Comparison of ENCODE assay signal across 18 cellular contexts in genomic region chr20:53371216-53371615, GRCh38.
DNase-seq lines count a peak whose midpoint lies in the region; ATAC-seq and TF ChIP-seq lines count a peak whose summit lies in the region.
"Had no signal": no experiment of that assay in that cellular context is flagged by ENCODE, and none has a peak within 500 bp of the region (broad histone marks: within the 10 kb centered on the region; RNA-seq: fewer than 3 reads in every experiment).

No MANE protein-coding gene starts in this region.

- no peak for DNase-seq in GM23338 (ENCODE audit: low spot score)
- DNase-seq in M059J (ENCODE audit: low read depth), result peak; percentile 10
- DNase-seq in naive thymus-derived CD8-positive, alpha-beta T cell, result no peak
- DNase-seq in progenitor cell of endocrine pancreas (ENCODE audit: low spot score, unreplicated experiment), result no peak
- no peak for DNase-seq in putamen (ENCODE audit: low spot score)
- no peak for DNase-seq in OCI-LY7 (ENCODE audit: low spot score)
- DNase-seq in Kasumi-1 (lab: John Stamatoyannopoulos, UW), result no peak
- DNase-seq: 8988T; CD4-positive, alpha-beta memory T cell; DMS153; DMS79; GF-D8; GOT3; H7; HFFc6 had no signal

- H3K9me3 ChIP-seq in OCI-LY7 (ENCODE audit: low read length), result no peaks in the 10 kb centered on the region
- H3K9me3 ChIP-seq: BLaER1 had no signal

- no peak for ATAC-seq in GM23338
- ATAC-seq in naive thymus-derived CD8-positive, alpha-beta T cell, result no peak
- ATAC-seq: HCT116 had no signal

- H3K9me3 Mint-ChIP-seq in GM23338, result no peaks in the 10 kb centered on the region
- peaks cover 0 to 3% (median 0%) of the 10 kb centered on the region in 9 donors for H3K9me3 Mint-ChIP-seq in naive thymus-derived CD8-positive, alpha-beta T cell
- H3K9me3 Mint-ChIP-seq in progenitor cell of endocrine pancreas (ENCODE audit: low read depth), result no peaks in the 10 kb centered on the region
- H3K9me3 Mint-ChIP-seq: CD4-positive, alpha-beta memory T cell had no signal

- H3K27me3 Mint-ChIP-seq in GM23338 (ENCODE audit: insufficient read depth, low read depth, poor library complexity) (no peaks in the 10 kb centered on the region), progenitor cell of endocrine pancreas (no peaks in the 10 kb centered on the region)
- no peaks in the 10 kb centered on the region for H3K27me3 Mint-ChIP-seq in naive thymus-derived CD8-positive, alpha-beta T cell

- H3K4me3 Mint-ChIP-seq in GM23338 (no peak overlapping the region), progenitor cell of endocrine pancreas (ENCODE audit: low read depth) (no peak overlapping the region)
- peak overlapping the region in 2 of 10 donors; percentile 33 to 51 for H3K4me3 Mint-ChIP-seq in naive thymus-derived CD8-positive, alpha-beta T cell
- H3K4me3 Mint-ChIP-seq: CD14-positive monocyte; CD4-positive, alpha-beta memory T cell; HFFc6 had no signal

- no peaks in the 10 kb centered on the region for H3K4me1 Mint-ChIP-seq in GM23338
- peaks cover 2 to 13% (median 10%) of the 10 kb centered on the region in 4 donors for H3K4me1 Mint-ChIP-seq in naive thymus-derived CD8-positive, alpha-beta T cell
- H3K4me1 Mint-ChIP-seq in progenitor cell of endocrine pancreas (ENCODE audit: low read depth), result no peaks in the 10 kb centered on the region
- H3K4me1 Mint-ChIP-seq: CD14-positive monocyte had no signal

- intact Hi-C loops in OCI-LY7 (cut with micrococcal nuclease; ENCODE audit: unreplicated experiment), result no loop called here

- H2AFZ ChIP-seq in GM23338 (0 out of 2 replicates have a peak overlapping the region, but pooled peaks have one; percentile 56), OCI-LY7 (ENCODE audit: low read length) (no peak overlapping the region)

- H3F3A ChIP-seq in GM23338 (replicated peaks; ENCODE audit: low read depth), result no peaks in the 10 kb centered on the region

- no TSS peak for BruUV-seq in OCI-LY7 (replicated peaks; lab: Mats Ljungman, UMichigan)

- H3K9me2 ChIP-seq in GM23338 (ENCODE audit: insufficient read depth) (0 out of 2 replicates have a peak, but pooled peaks cover 4% of the 10 kb centered on the region), OCI-LY7 (ENCODE audit: insufficient read depth, low read length) (no peaks in the 10 kb centered on the region)

- H4K20me1 ChIP-seq in GM23338 (replicated peaks; ENCODE audit: insufficient read depth), result no peaks in the 10 kb centered on the region
- no peaks in the 10 kb centered on the region for H4K20me1 ChIP-seq in OCI-LY7 (ENCODE audit: insufficient read depth, low read length)
- H4K20me1 ChIP-seq: BLaER1 had no signal

- no peaks in the 10 kb centered on the region for H3K36me3 Mint-ChIP-seq in GM23338 (ENCODE audit: low read depth)
- peaks cover 0 to 4% (median 0%) of the 10 kb centered on the region in 3 donors for H3K36me3 Mint-ChIP-seq in naive thymus-derived CD8-positive, alpha-beta T cell
- H3K36me3 Mint-ChIP-seq in progenitor cell of endocrine pancreas (ENCODE audit: insufficient read depth), result peaks cover 1% of the 10 kb centered on the region
- H3K36me3 Mint-ChIP-seq: CD14-positive monocyte; CD4-positive, alpha-beta memory T cell had no signal

- CTCF ChIA-PET in OCI-LY7 (lab: Charles Lee; ENCODE audit: unreplicated experiment), result no interaction called here

- H3K27me3 ChIP-seq in GM23338 (ENCODE audit: insufficient read depth), result no peaks in the 10 kb centered on the region
- H3K27me3 ChIP-seq: BLaER1 had no signal

- no peak for TF ChIP-seq CTCF in GM23338 (conservative IDR thresholded peaks at IDR 0.05; ENCODE audit: low read depth in 2 of 2)
- no peak for TF ChIP-seq CTCF in progenitor cell of endocrine pancreas (IDR thresholded peaks at IDR 0.05; ENCODE audit: unreplicated experiment)
- no peak for TF ChIP-seq CTCF in OCI-LY7 (conservative IDR thresholded peaks at IDR 0.05; ENCODE audit: low read length)

- no peaks in the 10 kb centered on the region for H3K36me3 ChIP-seq in GM23338 (ENCODE audit: insufficient read depth)
- H3K36me3 ChIP-seq in OCI-LY7 (ENCODE audit: insufficient read depth, low read length), result no peaks in the 10 kb centered on the region
- H3K36me3 ChIP-seq: BLaER1 had no signal

- POLR2A ChIA-PET in naive thymus-derived CD8-positive, alpha-beta T cell (lab: Charles Lee), result no interaction called here
- POLR2A ChIA-PET in OCI-LY7 (lab: Charles Lee), result interaction anchor here (0.6 kb wide), 1 partner anchor 1501 kb away, joined by 3 read pairs; no protein-coding TSS in a partner anchor

- H3K27ac ChIP-seq in GM23338 (ENCODE audit: low read depth) (no peak overlapping the region), OCI-LY7 (ENCODE audit: low read depth, low read length, poor library complexity, severe bottlenecking) (no peak overlapping the region)
- H3K27ac ChIP-seq: BLaER1 had no signal

- H3K27ac Mint-ChIP-seq in GM23338 (no peak overlapping the region), progenitor cell of endocrine pancreas (peak overlapping the region; percentile 67)
- H3K27ac Mint-ChIP-seq in naive thymus-derived CD8-positive, alpha-beta T cell, result peak overlapping the region in 6 of 10 donors; percentile 16 to 83 (median 56)
- H3K27ac Mint-ChIP-seq: CD14-positive monocyte, HFFc6 had no signal

- no peaks in the 10 kb centered on the region for H3K79me2 ChIP-seq in GM23338 (replicated peaks; ENCODE audit: insufficient read depth)
- H3K79me2 ChIP-seq in OCI-LY7 (ENCODE audit: insufficient read depth, low read depth, low read length), result no peaks in the 10 kb centered on the region

- H3K4me3 ChIP-seq in GM23338, result no peak overlapping the region
- H3K4me3 ChIP-seq in OCI-LY7 (ENCODE audit: low read depth, low read length, poor library complexity, severe bottlenecking), result no peak overlapping the region
- H3K4me3 ChIP-seq: BLaER1 had no signal

- no peaks in the 10 kb centered on the region for H3K4me1 ChIP-seq in GM23338 (ENCODE audit: insufficient read depth)
- no peaks in the 10 kb centered on the region for H3K4me1 ChIP-seq in OCI-LY7 (ENCODE audit: insufficient read depth, low read length, poor library complexity, severe bottlenecking)
- H3K4me1 ChIP-seq: BLaER1 had no signal

- no peak overlapping the region for H3K4me2 ChIP-seq in GM23338
- H3K4me2 ChIP-seq in OCI-LY7 (ENCODE audit: low read length), result no peak overlapping the region
- H3K4me2 ChIP-seq: BLaER1 had no signal

TF ChIP-seq in GM23338, 12 proteins besides CTCF, POLR2A, EP300 and RAD21 (continues in another document):
- TF ChIP-seq JUNB (IDR thresholded peaks at IDR 0.05; ENCODE audit: unreplicated experiment) (no peak), EZH2 (IDR thresholded peaks at IDR 0.05; ENCODE audit: low read depth, unreplicated experiment) (no peak), REST (IDR thresholded peaks at IDR 0.05; ENCODE audit: unreplicated experiment) (no peak)
- TF ChIP-seq, protein P1, sequence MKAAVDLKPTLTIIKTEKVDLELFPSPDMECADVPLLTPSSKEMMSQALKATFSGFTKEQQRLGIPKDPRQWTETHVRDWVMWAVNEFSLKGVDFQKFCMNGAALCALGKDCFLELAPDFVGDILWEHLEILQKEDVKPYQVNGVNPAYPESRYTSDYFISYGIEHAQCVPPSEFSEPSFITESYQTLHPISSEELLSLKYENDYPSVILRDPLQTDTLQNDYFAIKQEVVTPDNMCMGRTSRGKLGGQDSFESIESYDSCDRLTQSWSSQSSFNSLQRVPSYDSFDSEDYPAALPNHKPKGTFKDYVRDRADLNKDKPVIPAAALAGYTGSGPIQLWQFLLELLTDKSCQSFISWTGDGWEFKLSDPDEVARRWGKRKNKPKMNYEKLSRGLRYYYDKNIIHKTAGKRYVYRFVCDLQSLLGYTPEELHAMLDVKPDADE (IDR thresholded peaks at IDR 0.05), result no peak
